13 cellular contexts compared by ENCODE assay signal in genomic region chr6:87645080-87645479, GRCh38. TPM values are rescaled to one million over a fixed set of nuclear protein-coding genes. Genes with fewer than 3 reads are reported as not detected.
DNase-seq lines count a peak whose midpoint lies in the region; ATAC-seq, FAIRE-seq and TF ChIP-seq lines count a peak whose summit lies in the region.
"Had no signal": no experiment of that assay in that cellular context is flagged by ENCODE, and none has a peak within 500 bp of the region (broad histone marks: within the 10 kb centered on the region; RNA-seq: fewer than 3 reads in every experiment).

No MANE protein-coding gene starts in this region.

- H3K4me1 Mint-ChIP-seq in stimulated activated naive CD8-positive, alpha-beta T cell treated with anti-CD3 and anti-CD28 coated beads, Interleukin-15, Interleukin-2, amounts not matched to agents 100 ng/mL and 50 ng/mL, for 24 hours (ENCODE audit: low read depth), result peaks cover 14% of the 10 kb centered on the region

- H3K4me3 Mint-ChIP-seq in stimulated activated naive CD8-positive, alpha-beta T cell treated with anti-CD3 and anti-CD28 coated beads, Interleukin-15, Interleukin-2, amounts not matched to agents 100 ng/mL and 50 ng/mL, for 24 hours, result peak overlapping the region; percentile 61

- BruUV-seq in GM12878 (replicated peaks; lab: Mats Ljungman, UMichigan), result no TSS peak

- no peak for TF ChIP-seq POLR2A in GM12878 (IDR thresholded peaks at IDR 0.05; ENCODE audit: low read depth, low read length)

- CTCF ChIA-PET in GM12878 (lab: Yijun Ruan, JAX), result interaction anchor here (0.6 to 0.9 kb wide), 4 partner anchors 17 to 271 kb away, joined by 3 to 4 read pairs (median 3); no protein-coding TSS in a partner anchor

- no peaks in the 10 kb centered on the region for H3K9me3 ChIP-seq in KOPT-K1 (ENCODE audit: insufficient read depth, low read length, poor library complexity, severe bottlenecking)
- H3K9me3 ChIP-seq in GM12878 (replicated peaks; ENCODE audit: control insufficient read depth, insufficient read depth, low read length), result no peaks in the 10 kb centered on the region

- in situ Hi-C loops in GM12878 (cut with MboI), result no loop called here

- no peaks in the 10 kb centered on the region for H3K79me2 ChIP-seq in GM12878 (ENCODE audit: control insufficient read depth, insufficient read depth, low read length)

- H3K27ac ChIP-seq in KOPT-K1 (ENCODE audit: low read depth, low read length, poor library complexity, severe bottlenecking) (peak overlapping the region; percentile 85), GM12878 (ENCODE audit: control insufficient read depth, insufficient read depth) (peak overlapping the region; percentile 63; the same call in 1 of the 2 replicates)

- WGBS in GM12878 (ENCODE audit: insufficient coverage, insufficient replicate concordance, low lambda C conversion rate, missing lambda C conversion rate), result 45% methylated on average over 1 of the region's 1 CpG

- ATAC-seq in stimulated activated naive CD8-positive, alpha-beta T cell treated with anti-CD3 and anti-CD28 coated beads, Interleukin-15, Interleukin-2, amounts not matched to agents 100 U/mL and 50 U/mL, for 24 hours, result no peak
- peak; percentile 79 for ATAC-seq in GM12878
- no peak for ATAC-seq in HG02840 (IDR thresholded peaks at IDR 0.05; ENCODE audit: low FRiP score, unreplicated experiment)
- no peak for ATAC-seq in GM21526 (IDR thresholded peaks at IDR 0.05; ENCODE audit: low FRiP score, unreplicated experiment)
- ATAC-seq: HepG2 had no signal

- RAD21 ChIA-PET in GM12878 (lab: Charles Lee; ENCODE audit: unreplicated experiment), result interaction anchor here (0.7 kb wide), 1 partner anchor 78 kb away, joined by 3 read pairs; no protein-coding TSS in a partner anchor

- H3K27me3 ChIP-seq in GM12878 (replicated peaks in 1 of 2; ENCODE audit: control insufficient read depth in 2 of 2, insufficient read depth in 2 of 2, low read length in 1 of 2), result no peaks in the 10 kb centered on the region

- no peaks in the 10 kb centered on the region for H3K27me3 Mint-ChIP-seq in stimulated activated naive CD8-positive, alpha-beta T cell treated with anti-CD3 and anti-CD28 coated beads, Interleukin-15, Interleukin-2, amounts not matched to agents 100 ng/mL and 50 ng/mL, for 24 hours

- TF ChIP-seq CTCF in GM12878 (IDR thresholded peaks at IDR 0.05 in 2 of 3, conservative IDR thresholded peaks at IDR 0.05 in 1 of 3; ENCODE audit: control insufficient read depth in 2 of 3, extremely low read depth in 1 of 3, insufficient read depth in 1 of 3, low read depth in 3 of 3, low read length in 3 of 3), result no peak

- H4K20me1 ChIP-seq in GM12878 (ENCODE audit: control insufficient read depth, insufficient read depth), result no peaks in the 10 kb centered on the region

- peak overlapping the region; percentile 86 for H3K4me2 ChIP-seq in GM12878 (ENCODE audit: control insufficient read depth, insufficient read depth)

- peaks cover 6% of the 10 kb centered on the region for H3K36me3 Mint-ChIP-seq in stimulated activated naive CD8-positive, alpha-beta T cell treated with anti-CD3 and anti-CD28 coated beads, Interleukin-15, Interleukin-2, amounts not matched to agents 100 ng/mL and 50 ng/mL, for 24 hours (ENCODE audit: low read depth)

- H3K36me3 ChIP-seq in KOPT-K1 (ENCODE audit: insufficient read depth, low read length) (peaks cover 10% of the 10 kb centered on the region; the same call in 1 of the 2 replicates), GM12878 (ENCODE audit: control insufficient read depth in 2 of 2, insufficient read depth in 2 of 2, low read length in 1 of 2) (no peaks in the 10 kb centered on the region)

- FAIRE-seq in GM12878 (lab: Jason Lieb, UNC), result peak; percentile 41
- FAIRE-seq: HepG2, islet of Langerhans had no signal

- no peak overlapping the region for H3K9ac ChIP-seq in GM12878 (ENCODE audit: control insufficient read depth, insufficient read depth, low read length)

- no peak for DNase-seq in stimulated activated naive CD8-positive, alpha-beta T cell treated with anti-CD3 and anti-CD28 coated beads, Interleukin-15, Interleukin-2, amounts not matched to agents 100 U/mL and 50 U/mL, for 24 hours
- DNase-seq in GM12878 (ENCODE audit: low read depth, low spot score), result no peak
- no peak for DNase-seq in head of caudate nucleus
- DNase-seq in NCI-H187 treated with DMSO at 0.1 percent for 48 hours (lab: John Stamatoyannopoulos, UW), result no peak
- DNase-seq: foreskin melanocyte, NCI-H1436, NCI-H510A treated with DMSO at 0.1 percent for 48 hours had no signal

- POLR2A ChIA-PET in GM12878 (lab: Charles Lee), result interaction anchor here (0.5 to 0.8 kb wide), 3 partner anchors 55 to 1441 kb away, joined by 3 to 4 read pairs (median 3); partner anchors contain the start of genes ORC3 and RARS2

- SMC1A ChIA-PET in GM12878 (lab: Charles Lee; ENCODE audit: uncharacterized antibody, unreplicated experiment), result interaction anchor here (0.7 to 1.0 kb wide), 3 partner anchors 10 to 432 kb away, joined by 3 to 4 read pairs (median 3); no protein-coding TSS in a partner anchor

- H2AFZ ChIP-seq in GM12878 (ENCODE audit: control insufficient read depth, low read depth, low read length), result peak overlapping the region; percentile 82

- intact Hi-C loops in GM12878 (cut with micrococcal nuclease; ENCODE audit: unreplicated experiment) (no loop called here), head of caudate nucleus (cut with DNase I) (no loop called here)

- H3K4me3 ChIP-seq in GM12878, result no peak overlapping the region

- no peaks in the 10 kb centered on the region for H3K9me3 Mint-ChIP-seq in stimulated activated naive CD8-positive, alpha-beta T cell treated with anti-CD3 and anti-CD28 coated beads, Interleukin-15, Interleukin-2, amounts not matched to agents 100 ng/mL and 50 ng/mL, for 24 hours

- no peak overlapping the region for H3K27ac Mint-ChIP-seq in stimulated activated naive CD8-positive, alpha-beta T cell treated with anti-CD3 and anti-CD28 coated beads, Interleukin-15, Interleukin-2, amounts not matched to agents 100 ng/mL and 50 ng/mL, for 24 hours

- no peak for TF ChIP-seq RAD21 in GM12878 (IDR thresholded peaks at IDR 0.05; ENCODE audit: insufficient read depth, low read depth, low read length)

- TF ChIP-seq EP300 in GM12878 (IDR thresholded peaks at IDR 0.05; ENCODE audit: borderline replicate concordance in 1 of 2, control insufficient read depth in 1 of 2, low read depth in 2 of 2, low read length in 2 of 2), result no peak

- H3K4me1 ChIP-seq in GM12878 (ENCODE audit: control insufficient read depth, insufficient read depth, low read length), result peaks cover 2% of the 10 kb centered on the region; the same call in 1 of the 2 replicates

RNA-seq across cellular contexts. Expression of gene ORC3, which starts 55.1 kb away (rescaled TPM):
- total RNA-seq in GM12878 (2013; cell fraction: nucleolus; rRNA removed), result 103 and 117 TPM in 2 replicates
- total RNA-seq in GM12878 (2014; rRNA removed) (28.7 and 35.7 TPM in 2 replicates), GM12878 (2014; rRNA removed; fragmentation: Illumina TruSeq; extraction: Trizol) (43.0 and 43.7 TPM in 2 replicates), GM12878 (2021) (27.2 and 28.4 TPM in 2 replicates)
- 13.4 TPM for polyA plus RNA-seq in GM12878 (2011; ENCODE audit: low read depth)
- polyA plus RNA-seq in GM12878 (2011; rRNA removed) (58.9 and 89.9 TPM in 2 replicates), GM12878 (2014; fragmentation: Illumina TruSeq; extraction: Trizol) (50.3 and 58.2 TPM in 2 replicates), GM12878 (2014; fragmentation: Nextera tagmentation; extraction: Ambion mirVana) (10 to 100 TPM; 65.4 to 76.3 TPM), GM12878 (2014; rRNA removed) (22.2 and 29.2 TPM in 2 replicates), GM12878 (2016; fragmentation: Nextera tagmentation; extraction: Ambion mirVana) (10 to 100 TPM; 62.3 to 63.3 TPM)
- polyA plus RNA-seq in GM12878 (2011; cell fraction: cytosol; rRNA removed), result 19.6 and 26.7 TPM in 2 replicates
- polyA plus RNA-seq in GM12878 (2011; cell fraction: nucleus; rRNA removed), result 29.6 and 33.9 TPM in 2 replicates
- 17.2 and 23.4 TPM in 2 replicates for polyA plus RNA-seq in GM12878 (2012)
- 34.0 and 46.7 TPM in 2 replicates for polyA minus RNA-seq in GM12878 (2011; rRNA and poly(A)+ RNA removed)
- 10.2 and 11.0 TPM in 2 replicates for polyA minus RNA-seq in GM12878 (2011; cell fraction: cytosol; rRNA and poly(A)+ RNA removed)
- polyA minus RNA-seq in GM12878 (2011; cell fraction: nucleus; rRNA and poly(A)+ RNA removed), result 24.2 and 34.3 TPM in 2 replicates

RNA-seq across cellular contexts. Expression of gene RARS2, which starts 55.3 kb away (rescaled TPM):
- 40.3 and 48.0 TPM in 2 replicates for total RNA-seq in GM12878 (2013; cell fraction: nucleolus; rRNA removed)
- total RNA-seq in GM12878 (2014; rRNA removed) (25.8 and 32.5 TPM in 2 replicates), GM12878 (2014; rRNA removed; fragmentation: Illumina TruSeq; extraction: Trizol) (36.6 and 37.1 TPM in 2 replicates), GM12878 (2021) (23.8 and 26.9 TPM in 2 replicates)
- 16.2 TPM for polyA plus RNA-seq in GM12878 (2011; ENCODE audit: low read depth)
- polyA plus RNA-seq in GM12878 (2011; rRNA removed) (18.3 and 25.1 TPM in 2 replicates), GM12878 (2014; fragmentation: Illumina TruSeq; extraction: Trizol) (36.5 and 44.7 TPM in 2 replicates), GM12878 (2014; fragmentation: Nextera tagmentation; extraction: Ambion mirVana) (10 to 100 TPM; 37.9 to 43.0 TPM), GM12878 (2014; rRNA removed) (22.5 and 25.5 TPM in 2 replicates), GM12878 (2016; fragmentation: Nextera tagmentation; extraction: Ambion mirVana) (10 to 100 TPM; 46.0 to 54.2 TPM)
- 5.3 and 6.2 TPM in 2 replicates for polyA plus RNA-seq in GM12878 (2011; cell fraction: cytosol; rRNA removed)
- polyA plus RNA-seq in GM12878 (2011; cell fraction: nucleus; rRNA removed), result 13.6 and 15.3 TPM in 2 replicates
- polyA plus RNA-seq in GM12878 (2012), result 26.5 and 28.6 TPM in 2 replicates
- 9.3 and 10.9 TPM in 2 replicates for polyA minus RNA-seq in GM12878 (2011; rRNA and poly(A)+ RNA removed)
- polyA minus RNA-seq in GM12878 (2011; cell fraction: cytosol; rRNA and poly(A)+ RNA removed), result 2.1 and 4.9 TPM in 2 replicates
- polyA minus RNA-seq in GM12878 (2011; cell fraction: nucleus; rRNA and poly(A)+ RNA removed), result 9.6 and 18.8 TPM in 2 replicates

RNA-seq across cellular contexts. Expression of gene AKIRIN2, which starts 57.0 kb away (rescaled TPM):
- total RNA-seq in GM12878 (2013; cell fraction: nucleolus; rRNA removed), result 105 and 137 TPM in 2 replicates
- total RNA-seq in GM12878 (2014; rRNA removed) (28.4 and 32.9 TPM in 2 replicates), GM12878 (2014; rRNA removed; fragmentation: Illumina TruSeq; extraction: Trizol) (21.9 and 23.7 TPM in 2 replicates), GM12878 (2021) (71.6 and 74.4 TPM in 2 replicates)
- polyA plus RNA-seq in GM12878 (2011; ENCODE audit: low read depth), result 30.6 TPM
- polyA plus RNA-seq in GM12878 (2011; rRNA removed) (40.1 and 62.9 TPM in 2 replicates), GM12878 (2014; fragmentation: Illumina TruSeq; extraction: Trizol) (39.3 and 46.5 TPM in 2 replicates), GM12878 (2014; fragmentation: Nextera tagmentation; extraction: Ambion mirVana) (10 to 100 TPM; 12.7 to 16.8 TPM), GM12878 (2014; rRNA removed) (45.0 and 49.0 TPM in 2 replicates), GM12878 (2016; fragmentation: Nextera tagmentation; extraction: Ambion mirVana) (10 to 100 TPM; 79.2 to 82.2 TPM)
- 20.0 and 28.1 TPM in 2 replicates for polyA plus RNA-seq in GM12878 (2011; cell fraction: cytosol; rRNA removed)
- 50.6 and 56.0 TPM in 2 replicates for polyA plus RNA-seq in GM12878 (2011; cell fraction: nucleus; rRNA removed)
- 64.1 and 73.9 TPM in 2 replicates for polyA plus RNA-seq in GM12878 (2012)
- polyA minus RNA-seq in GM12878 (2011; rRNA and poly(A)+ RNA removed), result 8.4 and 14.7 TPM in 2 replicates
- 18.0 and 18.7 TPM in 2 replicates for polyA minus RNA-seq in GM12878 (2011; cell fraction: cytosol; rRNA and poly(A)+ RNA removed)
- polyA minus RNA-seq in GM12878 (2011; cell fraction: nucleus; rRNA and poly(A)+ RNA removed), result 43.9 and 77.4 TPM in 2 replicates
